Comparison of ENCODE assay signal across 16 cellular contexts in the genomic region with DNA sequence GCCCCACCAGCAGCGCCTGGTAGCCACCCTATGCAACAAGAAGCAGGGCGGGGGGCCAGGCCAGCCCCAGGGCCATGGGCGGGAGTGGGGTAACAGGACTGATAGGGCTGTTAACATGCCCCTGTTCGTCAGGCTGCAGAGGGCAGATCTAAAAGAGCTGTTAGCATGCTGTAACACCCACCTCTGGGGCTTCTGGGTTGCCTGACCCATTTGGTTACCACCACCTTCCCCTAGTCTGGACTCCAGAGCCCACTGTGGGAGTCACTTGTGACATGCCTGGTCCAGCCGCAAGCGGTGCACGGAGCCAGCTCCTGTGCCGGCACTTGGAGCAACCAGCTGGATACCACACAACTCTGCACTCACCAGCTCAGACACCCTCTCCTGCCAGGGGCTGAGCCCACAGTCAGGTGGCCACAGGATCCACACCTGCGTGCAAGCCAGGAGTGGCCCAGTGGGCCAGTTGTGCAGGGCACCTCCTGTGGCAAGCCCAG. TPM values are rescaled to one million over a fixed set of nuclear protein-coding genes. Genes with fewer than 3 reads are reported as not detected.
DNase-seq lines count a peak whose midpoint lies in the region; ATAC-seq and TF ChIP-seq lines count a peak whose summit lies in the region.
"Had no signal": no experiment of that assay in that cellular context is flagged by ENCODE, and none has a peak within 500 bp of the region (broad histone marks: within the 10 kb centered on the region; RNA-seq: fewer than 3 reads in every experiment).

No MANE protein-coding gene starts in this region.

- peaks cover 18% of the 10 kb centered on the region for H3K9me3 Mint-ChIP-seq in activated CD4-positive, alpha-beta memory T cell treated with anti-CD3 and anti-CD28 coated beads for 36 hours
- peaks cover 14% of the 10 kb centered on the region for H3K9me3 Mint-ChIP-seq in activated CD4-positive, alpha-beta memory T cell treated with anti-CD3 and anti-CD28 coated beads, Interleukin-2, amount 10 ng/mL, durations not matched to agents 7 days and 5 days
- peaks cover 4 to 7% of the 10 kb centered on the region in 2 donors for H3K9me3 Mint-ChIP-seq in stimulated activated naive B cell treated with anti-CD40 and anti-IgM and Interleukin-4, amounts not matched to agents 10 μg/mL and 1 μg/mL and 100 μg/mL, for 72 hours

- TF ChIP-seq CTCF in RWPE1 (conservative IDR thresholded peaks at IDR 0.05; ENCODE audit: low read depth), result no peak
- no peak for TF ChIP-seq CTCF in hepatocyte (IDR thresholded peaks at IDR 0.05; ENCODE audit: poor library complexity)

- peaks cover 13% of the 10 kb centered on the region for H3K4me1 ChIP-seq in hepatocyte (ENCODE audit: insufficient read depth)

- peak overlapping the region; percentile 92 for H3K27ac Mint-ChIP-seq in activated CD4-positive, alpha-beta memory T cell treated with anti-CD3 and anti-CD28 coated beads for 36 hours
- H3K27ac Mint-ChIP-seq in activated CD4-positive, alpha-beta memory T cell treated with anti-CD3 and anti-CD28 coated beads, Interleukin-2, amount 10 ng/mL, durations not matched to agents 7 days and 5 days, result no peak overlapping the region
- peak overlapping the region; percentile 43 for H3K27ac Mint-ChIP-seq in stimulated activated naive B cell treated with anti-CD40 and anti-IgM and Interleukin-4, amounts not matched to agents 10 μg/mL and 1 μg/mL and 100 μg/mL, for 72 hours

- peaks cover 26% of the 10 kb centered on the region for H3K36me3 Mint-ChIP-seq in activated CD4-positive, alpha-beta memory T cell treated with anti-CD3 and anti-CD28 coated beads for 36 hours
- peaks cover 30% of the 10 kb centered on the region for H3K36me3 Mint-ChIP-seq in activated CD4-positive, alpha-beta memory T cell treated with anti-CD3 and anti-CD28 coated beads, Interleukin-2, amount 10 ng/mL, durations not matched to agents 7 days and 5 days (ENCODE audit: low read depth)
- peaks cover 33 to 49% of the 10 kb centered on the region in 2 donors for H3K36me3 Mint-ChIP-seq in stimulated activated naive B cell treated with anti-CD40 and anti-IgM and Interleukin-4, amounts not matched to agents 10 μg/mL and 1 μg/mL and 100 μg/mL, for 72 hours

- CTCF ChIA-PET in activated CD4-positive, alpha-beta memory T cell treated with anti-CD3 and anti-CD28 coated beads for 36 hours (lab: Charles Lee), result interaction anchor here (1.2 to 3.2 kb wide), 4 partner anchors 10 to 502 kb away, joined by 3 to 13 read pairs (median 7); partner anchors contain the start of gene GORASP2
- CTCF ChIA-PET in activated CD4-positive, alpha-beta memory T cell treated with anti-CD3 and anti-CD28 coated beads, Interleukin-2, amount 10 ng/mL, durations not matched to agents 7 days and 5 days (lab: Charles Lee), result interaction anchor here (0.7 to 1.6 kb wide), 3 partner anchors 10 to 503 kb away, joined by 3 to 4 read pairs (median 3); partner anchors contain the start of gene GORASP2
- CTCF ChIA-PET in RWPE1 (lab: Yijun Ruan, JAX), result interaction anchor here (0.5 to 0.6 kb wide), 2 partner anchors 39 to 60 kb away, joined by 3 to 4 read pairs; no protein-coding TSS in a partner anchor

- WGBS in hepatocyte (ENCODE audit: low lambda C conversion rate, missing lambda C conversion rate), result 96% methylated on average over 9 of the region's 9 CpGs

- peak overlapping the region; percentile 75 for H3K4me2 ChIP-seq in hepatocyte

- peaks cover 76% of the 10 kb centered on the region for H3K79me2 ChIP-seq in hepatocyte

- H3K4me3 Mint-ChIP-seq in activated CD4-positive, alpha-beta memory T cell treated with anti-CD3 and anti-CD28 coated beads for 36 hours, result no peak overlapping the region
- H3K4me3 Mint-ChIP-seq in activated CD4-positive, alpha-beta memory T cell treated with anti-CD3 and anti-CD28 coated beads, Interleukin-2, amount 10 ng/mL, durations not matched to agents 7 days and 5 days, result no peak overlapping the region
- peak overlapping the region in 1 of 2 donors; percentile 28 for H3K4me3 Mint-ChIP-seq in stimulated activated naive B cell treated with anti-CD40 and anti-IgM and Interleukin-4, amounts not matched to agents 10 μg/mL and 1 μg/mL and 100 μg/mL, for 72 hours

- H3K9me3 ChIP-seq in hepatocyte (ENCODE audit: low read depth), result no peaks in the 10 kb centered on the region
- H3K9me3 ChIP-seq: adrenal gland, left ventricle myocardium inferior had no signal

- POLR2A ChIA-PET in activated CD4-positive, alpha-beta memory T cell treated with anti-CD3 and anti-CD28 coated beads for 36 hours (lab: Charles Lee), result interaction anchor here (1.0 to 1.5 kb wide), 3 partner anchors 10 to 113 kb away, joined by 3 to 4 read pairs (median 3); no protein-coding TSS in a partner anchor
- POLR2A ChIA-PET in activated CD4-positive, alpha-beta memory T cell treated with anti-CD3 and anti-CD28 coated beads, Interleukin-2, amount 10 ng/mL, durations not matched to agents 7 days and 5 days (lab: Charles Lee), result interaction anchor here (1.0 to 3.7 kb wide), 3 partner anchors 269 to 503 kb away, joined by 4 to 32 read pairs (median 12); partner anchors contain the start of gene GORASP2
- POLR2A ChIA-PET in RWPE1 (lab: Yijun Ruan, JAX; ENCODE audit: low non-redundant PET), result no interaction called here

- H3K27ac ChIP-seq in RWPE1 (peak overlapping the region; percentile 61), hepatocyte (peak overlapping the region; percentile 69)
- H3K27ac ChIP-seq: adrenal gland, left ventricle myocardium inferior had no signal

- no peak for DNase-seq in activated CD4-positive, alpha-beta memory T cell treated with anti-CD3 and anti-CD28 coated beads for 36 hours
- no peak for DNase-seq in activated CD4-positive, alpha-beta memory T cell treated with anti-CD3 and anti-CD28 coated beads, Interleukin-2, amount 10 ng/mL, durations not matched to agents 7 days and 5 days
- DNase-seq in RWPE1 (ENCODE audit: low spot score) (no peak), hepatocyte (ENCODE audit: low spot score) (no peak), COLO829 (ENCODE audit: low spot score) (no peak)
- DNase-seq in stimulated activated naive B cell treated with anti-CD40 and anti-IgM and Interleukin-4, amounts not matched to agents 10 μg/mL and 1 μg/mL and 100 μg/mL, for 72 hours, result no peak
- DNase-seq: ACHN; adrenal gland; dorsolateral prefrontal cortex; left ventricle myocardium inferior; NCI-H1436 treated with DMSO at 0.1 percent for 48 hours; NCI-H774; stimulated activated CD4-positive, alpha-beta T cell treated with anti-CD3 and anti-CD28 coated beads, Interleukin-2, amount 100 ng/mL, for 24 hours had no signal

- no peaks in the 10 kb centered on the region for H3K27me3 ChIP-seq in hepatocyte
- H3K27me3 ChIP-seq: adrenal gland, dorsolateral prefrontal cortex had no signal

- no peak overlapping the region for H2AFZ ChIP-seq in hepatocyte

- no peak overlapping the region for H3K4me3 ChIP-seq in hepatocyte
- H3K4me3 ChIP-seq: adrenal gland, left ventricle myocardium inferior had no signal

- H3K9me2 ChIP-seq in hepatocyte (replicated peaks; ENCODE audit: insufficient read depth), result no peaks in the 10 kb centered on the region

- ATAC-seq in stimulated activated naive B cell treated with anti-CD40 and anti-IgM and Interleukin-4, amounts not matched to agents 10 μg/mL and 1 μg/mL and 100 μg/mL, for 72 hours (replicated peaks), result no peak
- no peak for ATAC-seq in GM21529 (IDR thresholded peaks at IDR 0.05; ENCODE audit: unreplicated experiment)
- no peak for ATAC-seq in HG02759 (IDR thresholded peaks at IDR 0.05; ENCODE audit: unreplicated experiment)
- ATAC-seq: SK-N-SH treated with all-trans-retinoic acid at 6 μM for 48 hours had no signal

- no peaks in the 10 kb centered on the region for H3K27me3 Mint-ChIP-seq in activated CD4-positive, alpha-beta memory T cell treated with anti-CD3 and anti-CD28 coated beads for 36 hours
- no peaks in the 10 kb centered on the region for H3K27me3 Mint-ChIP-seq in activated CD4-positive, alpha-beta memory T cell treated with anti-CD3 and anti-CD28 coated beads, Interleukin-2, amount 10 ng/mL, durations not matched to agents 7 days and 5 days
- no peaks in the 10 kb centered on the region for H3K27me3 Mint-ChIP-seq in stimulated activated naive B cell treated with anti-CD40 and anti-IgM and Interleukin-4, amounts not matched to agents 10 μg/mL and 1 μg/mL and 100 μg/mL, for 72 hours

- H4K20me1 ChIP-seq in hepatocyte (ENCODE audit: insufficient read depth, poor library complexity, severe bottlenecking), result no peaks in the 10 kb centered on the region

- intact Hi-C loops in activated CD4-positive, alpha-beta memory T cell treated with anti-CD3 and anti-CD28 coated beads for 36 hours (cut with micrococcal nuclease), result loop anchor here (5.0 kb wide), 3 partner anchors 256 to 414 kb away; partner anchors contain the start of gene DYNC1I2

- H3K36me3 ChIP-seq in hepatocyte (replicated peaks; ENCODE audit: insufficient read depth, low read depth), result no peaks in the 10 kb centered on the region
- H3K36me3 ChIP-seq: adrenal gland had no signal

- peaks cover 42% of the 10 kb centered on the region for H3K4me1 Mint-ChIP-seq in activated CD4-positive, alpha-beta memory T cell treated with anti-CD3 and anti-CD28 coated beads for 36 hours (ENCODE audit: low read depth)
- peaks cover 31% of the 10 kb centered on the region for H3K4me1 Mint-ChIP-seq in activated CD4-positive, alpha-beta memory T cell treated with anti-CD3 and anti-CD28 coated beads, Interleukin-2, amount 10 ng/mL, durations not matched to agents 7 days and 5 days
- peaks cover 15 to 34% of the 10 kb centered on the region in 2 donors for H3K4me1 Mint-ChIP-seq in stimulated activated naive B cell treated with anti-CD40 and anti-IgM and Interleukin-4, amounts not matched to agents 10 μg/mL and 1 μg/mL and 100 μg/mL, for 72 hours

RNA-seq across cellular contexts. Expression of gene METTL8, which starts 2.1 kb away (rescaled TPM):
- 10 to 100 TPM; 33.3 to 40.9 TPM for total RNA-seq in activated CD4-positive, alpha-beta memory T cell treated with anti-CD3 and anti-CD28 coated beads for 36 hours
- total RNA-seq in activated CD4-positive, alpha-beta memory T cell treated with anti-CD3 and anti-CD28 coated beads, Interleukin-2, amount 10 ng/mL, durations not matched to agents 7 days and 5 days, result 10 to 100 TPM; 13.6 to 20.0 TPM
- 30.5 and 31.9 TPM in 2 replicates for total RNA-seq in hepatocyte
- 15.2 and 16.8 TPM in 2 replicates for polyA plus RNA-seq in hepatocyte

RNA-seq across cellular contexts. Expression of gene DCAF17, which starts 2.3 kb away (rescaled TPM):
- 10 to 100 TPM; 14.1 to 14.7 TPM for total RNA-seq in activated CD4-positive, alpha-beta memory T cell treated with anti-CD3 and anti-CD28 coated beads for 36 hours
- total RNA-seq in activated CD4-positive, alpha-beta memory T cell treated with anti-CD3 and anti-CD28 coated beads, Interleukin-2, amount 10 ng/mL, durations not matched to agents 7 days and 5 days, result 10 to 100 TPM; 12.8 to 14.8 TPM
- 12.0 and 14.2 TPM in 2 replicates for total RNA-seq in hepatocyte
- polyA plus RNA-seq in hepatocyte, result 2.7 and 6.1 TPM in 2 replicates
